ENCODE assay signal across 1 cellular context in the genomic region with DNA sequence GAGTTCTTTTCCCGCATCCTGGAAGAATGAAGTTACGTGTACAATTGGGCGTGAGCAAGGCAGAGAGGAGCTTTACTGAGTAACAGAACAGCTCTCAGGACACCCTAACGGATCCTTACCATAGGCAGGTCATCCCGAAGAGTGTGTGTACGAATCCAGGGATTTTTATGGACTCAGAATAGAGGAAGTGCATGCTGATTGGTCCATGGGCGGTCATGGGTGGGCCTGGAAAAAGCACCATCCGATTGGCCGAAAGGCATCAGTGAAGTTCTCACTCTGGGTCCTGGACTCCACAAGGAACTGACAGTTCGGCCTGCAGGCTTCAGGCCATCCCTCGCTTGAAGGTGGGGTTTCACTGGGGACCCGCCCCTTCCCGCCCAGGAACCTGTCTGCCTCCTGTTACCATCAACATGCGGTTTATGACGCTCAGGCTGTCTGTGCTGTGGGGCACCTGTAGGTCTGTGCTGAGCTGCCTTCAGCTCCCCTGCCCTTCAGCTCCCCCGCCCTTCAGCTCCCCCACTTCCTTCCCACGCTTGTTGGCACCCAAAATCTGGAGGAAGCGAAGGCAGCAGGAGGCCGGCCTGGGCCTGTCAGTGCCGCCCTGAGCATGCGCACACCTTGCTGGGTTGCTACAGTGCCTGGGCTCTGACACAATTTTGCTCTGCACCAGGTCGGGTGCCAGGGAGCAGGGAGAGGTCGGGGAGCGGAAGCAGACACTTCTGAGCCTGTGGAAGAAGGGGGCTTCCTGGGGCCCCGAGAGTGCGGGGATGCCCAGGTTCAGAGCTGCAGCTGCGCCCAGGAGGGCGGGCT.
TF ChIP-seq lines count a peak whose summit lies in the region.

No MANE protein-coding gene starts in this region.

TF ChIP-seq in K562, 482 proteins besides CTCF, POLR2A, EP300 and RAD21 (continued from another document and continues in another):
- TF ChIP-seq ZBTB33 (CRISPR knock-in tag; IDR thresholded peaks at IDR 0.05) (no peak), ZFX (CRISPR knock-in tag; IDR thresholded peaks at IDR 0.05) (peak; percentile 28; the same call in 1 of the 2 replicates), TEAD2 (tag; IDR thresholded peaks at IDR 0.05) (no peak), ZNF584 (CRISPR knock-in tag; IDR thresholded peaks at IDR 0.05; ENCODE audit: low read depth) (no peak), U2AF2 (optimal IDR thresholded peaks at IDR 0.05; ENCODE audit: low read depth, low read length) (no peak), ZNF695 (CRISPR knock-in tag; IDR thresholded peaks at IDR 0.05) (no peak), ZC3H4 (CRISPR knock-in tag; IDR thresholded peaks at IDR 0.05; ENCODE audit: borderline replicate concordance) (no peak), TOE1 (IDR thresholded peaks at IDR 0.05; ENCODE audit: borderline replicate concordance) (no peak), TOE1 (CRISPR knock-in tag; IDR thresholded peaks at IDR 0.05; ENCODE audit: borderline replicate concordance, low read depth) (no peak), ARHGAP35 (IDR thresholded peaks at IDR 0.05; ENCODE audit: partially characterized antibody) (no peak), HEY1 (CRISPR knock-in tag; IDR thresholded peaks at IDR 0.05; ENCODE audit: borderline replicate concordance) (no peak), SNRNP70 (optimal IDR thresholded peaks at IDR 0.05; ENCODE audit: low read depth, low read length) (no peak), RNF2 (IDR thresholded peaks at IDR 0.05) (no peak), ZNF830 (CRISPR knock-in tag; IDR thresholded peaks at IDR 0.05) (no peak), HBP1 (CRISPR knock-in tag; IDR thresholded peaks at IDR 0.05) (no peak), ZNF707 (CRISPR knock-in tag; conservative IDR thresholded peaks at IDR 0.05) (no peak), NR3C1 (CRISPR knock-in tag; IDR thresholded peaks at IDR 0.05) (no peak), ZNF3 (CRISPR knock-in tag; IDR thresholded peaks at IDR 0.05) (no peak), POU5F1 (IDR thresholded peaks at IDR 0.05; ENCODE audit: borderline replicate concordance, low read depth, low read length, partially characterized antibody) (no peak), MTA3 (IDR thresholded peaks at IDR 0.05; ENCODE audit: borderline replicate concordance) (peak; percentile 78; the same call in 1 of the 2 replicates), MEIS2 (IDR thresholded peaks at IDR 0.05; ENCODE audit: partially characterized antibody) (peak; percentile 35), E2F3 (CRISPR knock-in tag; IDR thresholded peaks at IDR 0.05) (no peak), ZNF507 (tag; conservative IDR thresholded peaks at IDR 0.05) (no peak), FOSL1 (tag; conservative IDR thresholded peaks at IDR 0.05) (no peak), DIDO1 (tag; IDR thresholded peaks at IDR 0.05; ENCODE audit: low read depth) (no peak), NBN (IDR thresholded peaks at IDR 0.05; ENCODE audit: low read depth) (no peak), TAL1 (IDR thresholded peaks at IDR 0.05) (no peak), SMARCE1 (IDR thresholded peaks at IDR 0.05) (no peak), HMG20A (CRISPR knock-in tag; conservative IDR thresholded peaks at IDR 0.05) (no peak), JUNB (CRISPR knock-in tag; conservative IDR thresholded peaks at IDR 0.05) (no peak), NR4A1 (CRISPR knock-in tag; IDR thresholded peaks at IDR 0.05) (no peak), NR4A1 (tag; IDR thresholded peaks at IDR 0.05) (no peak), ZFP91 (CRISPR knock-in tag; IDR thresholded peaks at IDR 0.05) (no peak), ZNF165 (CRISPR knock-in tag; IDR thresholded peaks at IDR 0.05; ENCODE audit: borderline replicate concordance) (no peak), KLF16 (IDR thresholded peaks at IDR 0.05) (no peak), ZBTB17 (CRISPR knock-in tag; IDR thresholded peaks at IDR 0.05) (no peak), IRF9 (tag; IDR thresholded peaks at IDR 0.05) (no peak), BMI1 (IDR thresholded peaks at IDR 0.05; ENCODE audit: low read length) (no peak), ZNF121 (CRISPR knock-in tag; conservative IDR thresholded peaks at IDR 0.05) (no peak), MTA1 (IDR thresholded peaks at IDR 0.05; ENCODE audit: borderline replicate concordance) (no peak), TAF15 (IDR thresholded peaks at IDR 0.05; ENCODE audit: low read depth, low read length) (no peak), ZNF277 (CRISPR knock-in tag; IDR thresholded peaks at IDR 0.05; ENCODE audit: borderline replicate concordance) (no peak), PREB (CRISPR knock-in tag; IDR thresholded peaks at IDR 0.05) (no peak), RCOR1 (IDR thresholded peaks at IDR 0.05; ENCODE audit: borderline replicate concordance in 1 of 2, low read depth in 2 of 2, low read length in 2 of 2) (no peak), ELF1 (tag; IDR thresholded peaks at IDR 0.05) (peak; percentile 83), STAG1 (CRISPR knock-in tag; IDR thresholded peaks at IDR 0.05; ENCODE audit: borderline replicate concordance) (no peak), DPF2 (IDR thresholded peaks at IDR 0.05) (no peak), POLR3A (IDR thresholded peaks at IDR 0.05; ENCODE audit: borderline replicate concordance, extremely low read depth, insufficient read depth, insufficient read length) (no peak), HCFC1 (IDR thresholded peaks at IDR 0.05; ENCODE audit: low read depth, low read length) (no peak), TCFL5 (CRISPR knock-in tag; conservative IDR thresholded peaks at IDR 0.05) (no peak), PHTF2 (CRISPR knock-in tag; IDR thresholded peaks at IDR 0.05) (no peak), KDM1A (IDR thresholded peaks at IDR 0.05) (no peak; a peak in 1 of 4 replicates), PTBP1 (IDR thresholded peaks at IDR 0.05; ENCODE audit: low read depth, low read length) (no peak), SRSF7 (optimal IDR thresholded peaks at IDR 0.05; ENCODE audit: low read depth, low read length) (no peak), BCL6 (CRISPR knock-in tag; IDR thresholded peaks at IDR 0.05) (no peak), BACH1 (tag; IDR thresholded peaks at IDR 0.05) (no peak), ZNF324 (CRISPR knock-in tag; IDR thresholded peaks at IDR 0.05) (no peak), POLR3G (IDR thresholded peaks at IDR 0.05; ENCODE audit: extremely low read depth, insufficient read length, insufficient replicate concordance) (no peak), TAF7 (tag; IDR thresholded peaks at IDR 0.05) (no peak), ZNF644 (tag; IDR thresholded peaks at IDR 0.05; ENCODE audit: low read depth) (no peak), CHD2 (IDR thresholded peaks at IDR 0.05; ENCODE audit: low read depth, low read length) (no peak), CREBBP (IDR thresholded peaks at IDR 0.05; ENCODE audit: low read depth, low read length) (no peak), ETV1 (tag; conservative IDR thresholded peaks at IDR 0.05; ENCODE audit: low read depth) (0 out of 2 replicates have a peak, but pooled peaks have one; percentile 18), NR2C1 (IDR thresholded peaks at IDR 0.05) (no peak), NR2C1 (tag; IDR thresholded peaks at IDR 0.05) (no peak)
- TF ChIP-seq, protein P1, sequence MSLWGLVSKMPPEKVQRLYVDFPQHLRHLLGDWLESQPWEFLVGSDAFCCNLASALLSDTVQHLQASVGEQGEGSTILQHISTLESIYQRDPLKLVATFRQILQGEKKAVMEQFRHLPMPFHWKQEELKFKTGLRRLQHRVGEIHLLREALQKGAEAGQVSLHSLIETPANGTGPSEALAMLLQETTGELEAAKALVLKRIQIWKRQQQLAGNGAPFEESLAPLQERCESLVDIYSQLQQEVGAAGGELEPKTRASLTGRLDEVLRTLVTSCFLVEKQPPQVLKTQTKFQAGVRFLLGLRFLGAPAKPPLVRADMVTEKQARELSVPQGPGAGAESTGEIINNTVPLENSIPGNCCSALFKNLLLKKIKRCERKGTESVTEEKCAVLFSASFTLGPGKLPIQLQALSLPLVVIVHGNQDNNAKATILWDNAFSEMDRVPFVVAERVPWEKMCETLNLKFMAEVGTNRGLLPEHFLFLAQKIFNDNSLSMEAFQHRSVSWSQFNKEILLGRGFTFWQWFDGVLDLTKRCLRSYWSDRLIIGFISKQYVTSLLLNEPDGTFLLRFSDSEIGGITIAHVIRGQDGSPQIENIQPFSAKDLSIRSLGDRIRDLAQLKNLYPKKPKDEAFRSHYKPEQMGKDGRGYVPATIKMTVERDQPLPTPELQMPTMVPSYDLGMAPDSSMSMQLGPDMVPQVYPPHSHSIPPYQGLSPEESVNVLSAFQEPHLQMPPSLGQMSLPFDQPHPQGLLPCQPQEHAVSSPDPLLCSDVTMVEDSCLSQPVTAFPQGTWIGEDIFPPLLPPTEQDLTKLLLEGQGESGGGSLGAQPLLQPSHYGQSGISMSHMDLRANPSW (CRISPR knock-in tag; IDR thresholded peaks at IDR 0.05): no peak
- TF ChIP-seq, protein P2, sequence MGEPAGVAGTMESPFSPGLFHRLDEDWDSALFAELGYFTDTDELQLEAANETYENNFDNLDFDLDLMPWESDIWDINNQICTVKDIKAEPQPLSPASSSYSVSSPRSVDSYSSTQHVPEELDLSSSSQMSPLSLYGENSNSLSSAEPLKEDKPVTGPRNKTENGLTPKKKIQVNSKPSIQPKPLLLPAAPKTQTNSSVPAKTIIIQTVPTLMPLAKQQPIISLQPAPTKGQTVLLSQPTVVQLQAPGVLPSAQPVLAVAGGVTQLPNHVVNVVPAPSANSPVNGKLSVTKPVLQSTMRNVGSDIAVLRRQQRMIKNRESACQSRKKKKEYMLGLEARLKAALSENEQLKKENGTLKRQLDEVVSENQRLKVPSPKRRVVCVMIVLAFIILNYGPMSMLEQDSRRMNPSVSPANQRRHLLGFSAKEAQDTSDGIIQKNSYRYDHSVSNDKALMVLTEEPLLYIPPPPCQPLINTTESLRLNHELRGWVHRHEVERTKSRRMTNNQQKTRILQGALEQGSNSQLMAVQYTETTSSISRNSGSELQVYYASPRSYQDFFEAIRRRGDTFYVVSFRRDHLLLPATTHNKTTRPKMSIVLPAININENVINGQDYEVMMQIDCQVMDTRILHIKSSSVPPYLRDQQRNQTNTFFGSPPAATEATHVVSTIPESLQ (CRISPR knock-in tag; IDR thresholded peaks at IDR 0.05): no peak
